ENCODE assay signal across 29 cellular contexts in genomic region chr10:94366382-94366781, GRCh38.
"Had no signal": no experiment of that assay in that cellular context is flagged by ENCODE, and none has a peak within 500 bp of the region (broad histone marks: within the 10 kb centered on the region; RNA-seq: fewer than 3 reads in every experiment).

No MANE protein-coding gene starts in this region.

- H3K27me3 ChIP-seq: right atrium auricular region, suprapubic skin, tibial nerve had no signal

- H3K27ac ChIP-seq: left ventricle myocardium inferior, neural progenitor cell, right atrium auricular region, suprapubic skin, tibial nerve, VCaP had no signal

- H3K36me3 ChIP-seq: left ventricle myocardium inferior, right atrium auricular region, suprapubic skin, tibial nerve had no signal

- H3K9ac ChIP-seq: neural progenitor cell had no signal

- ATAC-seq: activated T-cell treated with anti-CD3 and anti-CD28 coated beads, Interleukin-2, amount 50 U/mL, for 72 hours; natural killer cell; stimulated activated memory B cell treated with anti-CD40 and anti-IgM and Interleukin-4, amounts not matched to agents 10 μg/mL and 1 μg/mL and 100 μg/mL, for 72 hours; stimulated activated naive CD8-positive, alpha-beta T cell treated with anti-CD3 and anti-CD28 coated beads, Interleukin-15, amount 100 ng/mL, for 72 hours had no signal

- H3K4me3 ChIP-seq: left ventricle myocardium inferior, lung, neural progenitor cell, right atrium auricular region, smooth muscle cell, suprapubic skin, tibial nerve had no signal

- H3K9me3 ChIP-seq: left ventricle myocardium inferior, right atrium auricular region, suprapubic skin, tibial nerve had no signal

- H2AFZ ChIP-seq: neural progenitor cell had no signal

- DNase-seq: activated CD4-positive, alpha-beta T cell treated with anti-CD3 and anti-CD28 coated beads for 4 hours; activated CD4-positive, alpha-beta T cell treated with anti-CD3 and anti-CD28 coated beads, Interleukin-2, amount 50 U/mL, for 4 hours; activated naive CD4-positive, alpha-beta T cell treated with Interleukin-2 at 50 U/mL for 16 hours; activated T-cell treated with anti-CD3 and anti-CD28 coated beads for 4 hours; activated T-cell treated with anti-CD3 and anti-CD28 coated beads, Interleukin-2, amount 50 U/mL, for 72 hours; central memory CD4-positive, alpha-beta T cell; effector CD4-positive, alpha-beta T cell; kidney glomerular epithelial cell; left ventricle myocardium inferior; mesendoderm; natural killer cell; occipital lobe; stimulated activated CD4-positive, alpha-beta T cell treated with anti-CD3 and anti-CD28 coated beads, Interleukin-1b, Interleukin-23, amount 100 ng/mL, for 48 hours; stimulated activated CD4-positive, alpha-beta T cell treated with anti-CD3 and anti-CD28 coated beads, Interleukin-4, amount 100 ng/mL, for 4 hours; stimulated activated CD8-positive, alpha-beta memory T cell treated with anti-CD3 and anti-CD28 coated beads, Interleukin-4, amount 100 ng/mL, for 48 hours; stimulated activated naive CD8-positive, alpha-beta T cell treated with anti-CD3 and anti-CD28 coated beads, Interleukin-15, amount 100 ng/mL, for 72 hours; T-helper 9 cell had no signal

- H3K4me2 ChIP-seq: neural progenitor cell, smooth muscle cell had no signal

- FAIRE-seq: astrocyte, endometrium, frontal cortex, TTC549 had no signal
